1 cellular context compared by ENCODE assay signal in the genomic region with DNA sequence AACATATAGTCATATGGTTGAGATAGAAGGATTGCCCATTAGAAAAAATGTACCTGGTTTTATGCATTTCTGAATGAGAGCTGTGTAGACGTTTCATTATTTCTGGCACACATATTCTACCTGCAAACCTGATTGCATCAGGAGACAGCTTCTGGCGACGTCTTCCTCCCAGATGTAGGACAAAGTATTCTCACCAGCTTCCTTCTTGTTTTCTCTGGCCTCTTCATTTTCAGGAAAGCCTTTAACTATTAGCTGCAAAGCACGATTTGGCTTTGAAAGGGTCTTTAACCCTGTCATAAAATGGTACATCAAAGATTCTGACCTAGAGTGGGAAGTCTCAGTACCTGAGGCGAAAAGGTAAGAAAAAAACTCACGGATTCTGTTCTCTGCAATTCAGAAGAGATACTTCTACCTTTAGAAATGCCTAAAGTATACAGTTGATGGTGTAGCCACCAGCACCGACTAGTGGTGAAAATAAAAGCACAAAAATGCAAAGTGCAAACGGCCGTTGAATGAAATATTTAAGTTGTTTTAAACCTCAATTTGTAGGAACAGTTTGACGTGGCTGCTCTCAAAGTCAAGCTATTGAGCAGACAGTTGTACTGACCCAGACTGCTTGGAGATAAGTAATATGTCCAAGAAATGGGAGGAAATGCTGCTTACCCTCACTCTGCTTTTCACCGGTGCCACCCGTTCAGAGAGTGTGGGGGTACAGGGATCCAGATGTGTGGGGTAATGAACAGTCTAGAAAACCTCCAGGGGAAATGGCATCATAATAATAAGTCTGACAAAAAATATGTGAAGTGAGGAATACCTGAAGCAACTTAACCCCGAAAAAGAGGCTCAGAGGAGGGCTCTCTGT.
TF ChIP-seq lines count a peak whose summit lies in the region.

No MANE protein-coding gene starts in this region.

TF ChIP-seq in HepG2, 621 proteins besides CTCF, POLR2A, EP300 and RAD21:
- TF ChIP-seq ZNF891 (CRISPR knock-in tag; IDR thresholded peaks at IDR 0.05) = no peak
- TF ChIP-seq BRF2 (CRISPR knock-in tag; IDR thresholded peaks at IDR 0.05) = no peak
- no peak for TF ChIP-seq ZNF317 (CRISPR knock-in tag; IDR thresholded peaks at IDR 0.05)
- TF ChIP-seq ZKSCAN8 (CRISPR knock-in tag; IDR thresholded peaks at IDR 0.05; ENCODE audit: borderline replicate concordance) = peak; percentile 63; the same call in 1 of the 2 replicates
- no peak for TF ChIP-seq KAT8 (CRISPR knock-in tag; IDR thresholded peaks at IDR 0.05)
- TF ChIP-seq, protein P1, sequence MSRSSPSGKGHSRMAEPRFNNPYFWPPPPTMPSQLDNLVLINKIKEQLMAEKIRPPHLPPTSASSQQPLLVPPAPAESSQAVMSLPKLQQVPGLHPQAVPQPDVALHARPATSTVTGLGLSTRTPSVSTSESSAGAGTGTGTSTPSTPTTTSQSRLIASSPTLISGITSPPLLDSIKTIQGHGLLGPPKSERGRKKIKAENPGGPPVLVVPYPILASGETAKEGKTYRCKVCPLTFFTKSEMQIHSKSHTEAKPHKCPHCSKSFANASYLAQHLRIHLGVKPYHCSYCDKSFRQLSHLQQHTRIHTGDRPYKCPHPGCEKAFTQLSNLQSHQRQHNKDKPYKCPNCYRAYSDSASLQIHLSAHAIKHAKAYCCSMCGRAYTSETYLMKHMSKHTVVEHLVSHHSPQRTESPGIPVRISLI (CRISPR knock-in tag; IDR thresholded peaks at IDR 0.05; ENCODE audit: borderline replicate concordance) = no peak
- no peak for TF ChIP-seq HMG20A (CRISPR knock-in tag; IDR thresholded peaks at IDR 0.05; ENCODE audit: borderline replicate concordance)
- TF ChIP-seq HMGXB3 (CRISPR knock-in tag; IDR thresholded peaks at IDR 0.05; ENCODE audit: borderline replicate concordance) = no peak
- TF ChIP-seq, protein P2, sequence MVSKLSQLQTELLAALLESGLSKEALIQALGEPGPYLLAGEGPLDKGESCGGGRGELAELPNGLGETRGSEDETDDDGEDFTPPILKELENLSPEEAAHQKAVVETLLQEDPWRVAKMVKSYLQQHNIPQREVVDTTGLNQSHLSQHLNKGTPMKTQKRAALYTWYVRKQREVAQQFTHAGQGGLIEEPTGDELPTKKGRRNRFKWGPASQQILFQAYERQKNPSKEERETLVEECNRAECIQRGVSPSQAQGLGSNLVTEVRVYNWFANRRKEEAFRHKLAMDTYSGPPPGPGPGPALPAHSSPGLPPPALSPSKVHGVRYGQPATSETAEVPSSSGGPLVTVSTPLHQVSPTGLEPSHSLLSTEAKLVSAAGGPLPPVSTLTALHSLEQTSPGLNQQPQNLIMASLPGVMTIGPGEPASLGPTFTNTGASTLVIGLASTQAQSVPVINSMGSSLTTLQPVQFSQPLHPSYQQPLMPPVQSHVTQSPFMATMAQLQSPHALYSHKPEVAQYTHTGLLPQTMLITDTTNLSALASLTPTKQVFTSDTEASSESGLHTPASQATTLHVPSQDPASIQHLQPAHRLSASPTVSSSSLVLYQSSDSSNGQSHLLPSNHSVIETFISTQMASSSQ (IDR thresholded peaks at IDR 0.05; ENCODE audit: low read depth) = 0 out of 2 replicates have a peak, but pooled peaks have one; percentile 15
- TF ChIP-seq, protein P2 (CRISPR knock-in tag; IDR thresholded peaks at IDR 0.05; ENCODE audit: borderline replicate concordance) = no peak
- no peak for TF ChIP-seq ZFP1 (CRISPR knock-in tag; IDR thresholded peaks at IDR 0.05)
- TF ChIP-seq MAZ (IDR thresholded peaks at IDR 0.05; ENCODE audit: borderline replicate concordance, low read depth, low read length) = no peak
- no peak for TF ChIP-seq MAZ (CRISPR knock-in tag; IDR thresholded peaks at IDR 0.05; ENCODE audit: low read depth)
- TF ChIP-seq DMTF1 (CRISPR knock-in tag; IDR thresholded peaks at IDR 0.05) = no peak
- TF ChIP-seq SMC3 (IDR thresholded peaks at IDR 0.05; ENCODE audit: low read length) = peak; percentile 72
- TF ChIP-seq TP53 (CRISPR knock-in tag; conservative IDR thresholded peaks at IDR 0.05) = no peak
- no peak for TF ChIP-seq NKX3-1 (CRISPR knock-in tag; IDR thresholded peaks at IDR 0.05)
- TF ChIP-seq MTF1 (CRISPR knock-in tag; IDR thresholded peaks at IDR 0.05) = no peak
- no peak for TF ChIP-seq SMARCC2 (IDR thresholded peaks at IDR 0.05)
- TF ChIP-seq SIX4 (CRISPR knock-in tag; IDR thresholded peaks at IDR 0.05) = no peak
- no peak for TF ChIP-seq KLF16 (CRISPR knock-in tag; IDR thresholded peaks at IDR 0.05)
- peak; percentile 81 for TF ChIP-seq STAG1 (CRISPR knock-in tag; IDR thresholded peaks at IDR 0.05)
- TF ChIP-seq SMAD1 (CRISPR knock-in tag; IDR thresholded peaks at IDR 0.05; ENCODE audit: borderline replicate concordance, low read depth) = no peak
- TF ChIP-seq ZFP37 (CRISPR knock-in tag; IDR thresholded peaks at IDR 0.05; ENCODE audit: borderline replicate concordance) = no peak
- TF ChIP-seq RBM22 (optimal IDR thresholded peaks at IDR 0.05; ENCODE audit: low read length) = no peak
